In genomic region chr14:68786491-68787234, GRCh38 we compare ENCODE assay signal across 8 cellular contexts.
DNase-seq lines count a peak whose midpoint lies in the region; ATAC-seq and FAIRE-seq lines count a peak whose summit lies in the region.

No MANE protein-coding gene starts in this region.

- H3K4me1 Mint-ChIP-seq in activated T-cell treated with anti-CD3 and anti-CD28 coated beads, Interleukin-2, amount 50 U/mL, for 24 hours (ENCODE audit: low read depth), result peaks cover 76% of the 10 kb centered on the region

- H3K36me3 Mint-ChIP-seq in activated T-cell treated with anti-CD3 and anti-CD28 coated beads, Interleukin-2, amount 50 U/mL, for 24 hours (ENCODE audit: low read depth), result peaks cover 55% of the 10 kb centered on the region

- H3K4me3 Mint-ChIP-seq in activated T-cell treated with anti-CD3 and anti-CD28 coated beads, Interleukin-2, amount 50 U/mL, for 24 hours, result peak overlapping the region; percentile 67

- ATAC-seq in HG02763 (IDR thresholded peaks at IDR 0.05; ENCODE audit: unreplicated experiment), result no peak

- H3K27me3 Mint-ChIP-seq in activated T-cell treated with anti-CD3 and anti-CD28 coated beads, Interleukin-2, amount 50 U/mL, for 24 hours, result no peaks in the 10 kb centered on the region

- FAIRE-seq in GM19239 (lab: Jason Lieb, UNC), result peak; percentile 58

- H3K9me3 Mint-ChIP-seq in activated T-cell treated with anti-CD3 and anti-CD28 coated beads, Interleukin-2, amount 50 U/mL, for 24 hours, result no peaks in the 10 kb centered on the region

- H3K27ac Mint-ChIP-seq in activated T-cell treated with anti-CD3 and anti-CD28 coated beads, Interleukin-2, amount 50 U/mL, for 24 hours, result peak overlapping the region; percentile 88

- DNase-seq in GM19239 (ENCODE audit: insufficient read length, low spot score) (no peak), germinal center (ENCODE audit: low spot score) (peak; percentile 33), retina (peak; percentile 47), NCI-H748 (lab: John Stamatoyannopoulos, UW; ENCODE audit: unreplicated experiment) (no peak), GOT3 (lab: John Stamatoyannopoulos, UW) (no peak), NCI-H748 treated with DMSO at 0.1 percent for 48 hours (lab: John Stamatoyannopoulos, UW) (no peak)
- no peak for DNase-seq in activated T-cell treated with anti-CD3 and anti-CD28 coated beads, Interleukin-2, amount 50 U/mL, for 24 hours

Comparison
In these comparisons a context has a peak if more than half of its experiments do, and no peak if none do; other contexts are left out.
1. DNase-seq: peak in germinal center (single experiment) and retina (single experiment); none in GM19239 (single experiment), activated T-cell treated with anti-CD3 and anti-CD28 coated beads, Interleukin-2, amount 50 U/mL, for 24 hours (single experiment), NCI-H748 (single experiment), GOT3 (single experiment) and NCI-H748 treated with DMSO at 0.1 percent for 48 hours (single experiment).